Comparison of ENCODE assay signal across 8 cellular contexts in the genomic region with DNA sequence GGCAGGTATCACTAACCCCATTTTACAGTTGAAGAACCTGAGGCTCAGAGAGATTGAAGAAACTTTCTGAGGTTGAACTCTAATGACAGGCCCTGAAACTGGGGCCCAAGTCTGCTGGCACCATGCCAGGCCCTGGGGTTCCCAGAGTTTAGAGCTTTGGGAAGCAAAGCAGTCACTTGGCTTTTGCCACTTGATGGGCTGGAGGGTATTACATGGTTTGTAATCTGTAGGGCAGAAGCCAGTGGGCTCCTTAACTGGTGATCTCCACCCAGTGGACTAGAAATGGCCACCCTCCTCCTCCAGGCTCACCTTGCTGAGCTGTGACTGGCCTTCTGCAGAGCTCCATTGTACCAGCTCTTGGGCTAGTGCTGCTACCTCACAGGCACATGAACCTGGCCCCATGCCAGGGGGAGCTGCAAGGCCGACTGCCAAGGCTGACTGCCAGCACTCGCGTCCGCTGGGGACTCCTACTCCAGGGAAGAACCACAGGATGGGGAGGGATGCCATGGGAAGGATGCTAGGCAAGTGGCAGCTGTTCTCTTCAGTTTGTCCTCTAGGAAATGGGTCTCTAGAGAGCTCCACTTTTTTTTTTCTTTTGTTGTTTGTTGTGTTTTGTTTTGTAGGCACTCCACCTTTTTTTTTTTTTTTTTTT.
DNase-seq lines count a peak whose midpoint lies in the region; ATAC-seq and TF ChIP-seq lines count a peak whose summit lies in the region.

No MANE protein-coding gene starts in this region.

- DNase-seq in H4 (ENCODE audit: low spot score) (peak; percentile 88), NCI-H510A treated with DMSO at 0.1 percent for 48 hours (lab: John Stamatoyannopoulos, UW) (peak; percentile 43), fibroblast of pulmonary artery (ENCODE audit: low read depth) (peak; percentile 83), prostate gland (ENCODE audit: low spot score) (peak; percentile 86), KBM-7 (no peak)

- H3K27me3 ChIP-seq in prostate gland (replicated peaks; ENCODE audit: insufficient read depth): no peaks in the 10 kb centered on the region

- no peak overlapping the region for H3K4me3 ChIP-seq in fibroblast of pulmonary artery (replicated peaks; ENCODE audit: low read depth, low read length)
- no peak overlapping the region for H3K4me3 ChIP-seq in prostate gland

- H3K9me3 ChIP-seq in prostate gland: no peaks in the 10 kb centered on the region

- intact Hi-C loops in prostate gland (cut with DNase I): no loop called here

- no peak for TF ChIP-seq POLR2A in prostate gland (IDR thresholded peaks at IDR 0.05)

- no peaks in the 10 kb centered on the region for H3K4me1 ChIP-seq in prostate gland (replicated peaks)

- WGBS in prostate gland: 5% methylated on average over 4 of the region's 4 CpGs

- TF ChIP-seq CTCF in fibroblast of pulmonary artery (IDR thresholded peaks at IDR 0.05; ENCODE audit: low read length, missing control alignments): no peak
- no peak for TF ChIP-seq CTCF in prostate gland (IDR thresholded peaks at IDR 0.05)

- ATAC-seq in GM21423 (IDR thresholded peaks at IDR 0.05; ENCODE audit: unreplicated experiment) (no peak), GM21526 (IDR thresholded peaks at IDR 0.05; ENCODE audit: low FRiP score, unreplicated experiment) (no peak), GM19324 (IDR thresholded peaks at IDR 0.05; ENCODE audit: low FRiP score, unreplicated experiment) (no peak)

- H3K27ac ChIP-seq in prostate gland: no peak overlapping the region

- no peaks in the 10 kb centered on the region for H3K36me3 ChIP-seq in prostate gland

- in situ Hi-C loops in KBM-7 (cut with MboI; ENCODE audit: low pct_unique_long_range_greater_than_20kb, low sequenced_read_pairs): no loop called here
